8 cellular contexts compared by ENCODE assay signal in the genomic region with DNA sequence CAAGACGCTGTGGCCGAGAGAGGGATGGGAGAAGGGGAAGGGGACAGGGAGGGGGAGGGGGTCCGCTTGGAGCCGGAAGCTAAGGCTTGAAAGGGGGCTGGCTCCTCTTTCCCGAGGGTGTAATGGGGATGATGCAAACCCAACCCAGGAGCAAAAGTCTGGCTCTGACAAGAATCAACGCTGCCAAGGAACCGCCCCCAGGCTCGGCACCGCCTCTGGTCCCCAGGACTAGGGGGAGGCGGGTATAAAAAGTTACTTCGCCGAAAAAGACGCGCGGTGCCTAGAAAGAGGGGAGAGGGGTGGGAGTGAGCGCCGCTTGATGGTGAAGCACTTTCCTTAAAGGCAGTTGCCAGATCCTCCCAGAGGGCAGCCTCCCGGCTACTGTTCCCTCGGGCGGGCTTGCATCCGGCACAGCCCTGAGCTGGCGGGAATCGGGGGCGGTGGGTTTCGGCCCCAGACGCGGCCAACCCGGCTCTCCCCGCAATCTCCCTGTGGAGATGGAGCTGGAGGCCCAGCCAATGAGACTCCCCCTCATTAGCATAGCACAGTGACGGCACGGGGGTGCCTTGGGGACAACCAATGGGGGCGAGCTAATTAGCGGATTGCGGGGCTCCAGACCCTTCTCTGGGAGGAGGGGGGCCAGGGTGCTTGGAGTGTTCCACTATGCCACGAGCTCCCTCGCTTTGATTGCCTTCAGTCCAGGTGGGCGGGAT. TPM values are rescaled to one million over a fixed set of nuclear protein-coding genes. Genes with fewer than 3 reads are reported as not detected.
DNase-seq lines count a peak whose midpoint lies in the region; ATAC-seq and TF ChIP-seq lines count a peak whose summit lies in the region.

A gene (minus strand): TSS at position 40 of the 713 bp plus-strand sequence. CDS start 131 bp downstream, outside the sequence.

- TF ChIP-seq RAD21 in IMR-90 (IDR thresholded peaks at IDR 0.05; ENCODE audit: low read length): no peak

- H3K4me3 ChIP-seq in IMR-90 (ENCODE audit: insufficient read depth, low read depth, low read length) (peak within 1 kb of the TSS; percentile 53), muscle layer of duodenum (ENCODE audit: low read depth in 1 of 2, low read length in 2 of 2) (peak within 1 kb of the TSS; percentile 62 to 81), aorta (ENCODE audit: low read length in 2 of 2) (peak within 1 kb of the TSS; percentile 6 to 41)

- CTCF ChIA-PET in IMR-90 (lab: Yijun Ruan, JAX): interaction anchor here (0.7 kb wide), 1 partner anchor 13 kb away, joined by 3 read pairs; no protein-coding TSS in a partner anchor

- H3K4me2 ChIP-seq in IMR-90 (ENCODE audit: low read depth, low read length): peak within 1 kb of the TSS; percentile 78

- TF ChIP-seq POLR2A in IMR-90 (IDR thresholded peaks at IDR 0.05; ENCODE audit: low read depth, low read length): no peak

- peak within 1 kb of the TSS; percentile 67 for H3K23ac ChIP-seq in IMR-90 (ENCODE audit: low read depth, low read length)

- peak within 1 kb of the TSS; percentile 94 for H2AFZ ChIP-seq in IMR-90 (replicated peaks; ENCODE audit: low read length, poor library complexity)

- no peaks in the 10 kb centered on the region for H3K36me3 ChIP-seq in IMR-90 (ENCODE audit: control insufficient read depth, insufficient read depth, low read length)
- H3K36me3 ChIP-seq in muscle layer of duodenum (ENCODE audit: control insufficient read depth in 1 of 2, insufficient read depth in 2 of 2, low read length in 2 of 2): no peaks in the 10 kb centered on the region
- H3K36me3 ChIP-seq in aorta (ENCODE audit: control insufficient read depth in 1 of 2, insufficient read depth in 2 of 2, low read length in 1 of 2): no peaks in the 10 kb centered on the region

- BruUV-seq in IMR-90 (replicated peaks; lab: Mats Ljungman, UMichigan): no TSS peak

- peak within 1 kb of the TSS; percentile 54; the same call in 1 of the 2 replicates for H2BK120ac ChIP-seq in IMR-90 (ENCODE audit: low read depth, low read length)

- H2AK9ac ChIP-seq in IMR-90 (replicated peaks; ENCODE audit: low read depth, low read length, poor library complexity): peak within 1 kb of the TSS; percentile 89

- peak within 1 kb of the TSS in 1 of 2 experiments; percentile 62; a peak in 2 of 4 replicates for H4K8ac ChIP-seq in IMR-90 (ENCODE audit: low read depth in 2 of 2, low read length in 2 of 2)

- no peaks in the 10 kb centered on the region for H3K79me1 ChIP-seq in IMR-90 (ENCODE audit: low read depth in 1 of 2, low read length in 2 of 2)

- no peak for TF ChIP-seq CTCF in IMR-90 (conservative IDR thresholded peaks at IDR 0.05; ENCODE audit: low read depth, low read length)

- dilution Hi-C loops in IMR-90 (cut with HindIII; ENCODE audit: low sequenced_read_pairs, unreplicated experiment): no loop called here

- H4K20me1 ChIP-seq in IMR-90 (ENCODE audit: insufficient read depth, low read length): no peaks in the 10 kb centered on the region

- peak within 1 kb of the TSS; percentile 22; the same call in 1 of the 2 replicates for H3K18ac ChIP-seq in IMR-90 (ENCODE audit: low read depth, low read length)

- peak; percentile 92 for ATAC-seq in IMR-90 (ENCODE audit: low read depth)
- peak; percentile 84 for ATAC-seq in aorta (ENCODE audit: low FRiP score)

- no peak within 1 kb of the TSS for H2BK5ac ChIP-seq in IMR-90 (ENCODE audit: low read depth, low read length, poor library complexity, severe bottlenecking)

- H3K27me3 ChIP-seq in IMR-90 (ENCODE audit: control insufficient read depth, insufficient read depth, low read length) (no peaks in the 10 kb centered on the region), muscle layer of duodenum (ENCODE audit: low read depth, low read length) (no peaks in the 10 kb centered on the region), aorta (ENCODE audit: control insufficient read depth in 1 of 2, insufficient read depth in 2 of 2, low read length in 1 of 2) (no peaks in the 10 kb centered on the region)

- POLR2A ChIA-PET in IMR-90 (lab: Charles Lee; ENCODE audit: unreplicated experiment): interaction anchor here (0.9 kb wide), 1 partner anchor 28 kb away, joined by 4 read pairs; no protein-coding TSS in a partner anchor

- H3K4me1 ChIP-seq in IMR-90 (ENCODE audit: control insufficient read depth, insufficient read depth, low read length) (no peaks in the 10 kb centered on the region), muscle layer of duodenum (ENCODE audit: control insufficient read depth in 1 of 2, insufficient read depth in 2 of 2, low read length in 2 of 2) (peaks cover 0 to 9% of the 10 kb centered on the region in 2 donors), aorta (ENCODE audit: control insufficient read depth in 1 of 2, insufficient read depth in 2 of 2, low read length in 2 of 2) (peaks cover 0 to 1% of the 10 kb centered on the region in 2 donors)

- peak within 1 kb of the TSS; percentile 5 for H4K91ac ChIP-seq in IMR-90 (ENCODE audit: insufficient read depth, low read depth, low read length)

- H3K9me3 ChIP-seq in IMR-90 (ENCODE audit: control insufficient read depth, insufficient read depth, low read length) (no peaks in the 10 kb centered on the region), muscle layer of duodenum (ENCODE audit: control insufficient read depth in 1 of 2, low read length in 2 of 2) (no peaks in the 10 kb centered on the region), aorta (ENCODE audit: control insufficient read depth, low read length) (no peaks in the 10 kb centered on the region)

- peak within 1 kb of the TSS; percentile 77 for H3K9ac ChIP-seq in IMR-90 (ENCODE audit: low read depth, low read length)

- intact Hi-C loops in IMR-90 (cut with micrococcal nuclease): loop anchor here (5.0 kb wide), 1 partner anchor 44 kb away; a partner anchor contains a TSS
- intact Hi-C loops in aorta (cut with DNase I): no loop called here

- 0% methylated on average over 9 of the region's 37 CpGs; no CpG with 5 or more reads in 1 of the 2 experiments for WGBS in IMR-90 (ENCODE audit: extremely low coverage in 2 of 2, insufficient read length in 1 of 2), 2 experiments
- WGBS in aorta, 2 donors: 1% methylated on average over 36 to 37 of the region's 37 CpGs

- H2BK15ac ChIP-seq in IMR-90 (ENCODE audit: low read depth, low read length): no peak within 1 kb of the TSS; the same call in 2 of the 3 replicates

- DNase-seq in DMS153 treated with DMSO at 0.1 percent for 48 hours (lab: John Stamatoyannopoulos, UW; ENCODE audit: unreplicated experiment) (peak; percentile 67), IMR-90 (peak; percentile 29), T-helper 22 cell (ENCODE audit: low read depth) (peak; percentile 27), fibroblast of peridontal ligament (ENCODE audit: extremely low read depth) (peak; percentile 55), aorta (peak; percentile 66 to 86), COLO668 (lab: John Stamatoyannopoulos, UW; ENCODE audit: unreplicated experiment) (no peak)
- DNase-seq in stimulated activated CD4-positive, alpha-beta T cell treated with anti-CD3 and anti-CD28 coated beads, Interleukin-4, amount 100 ng/mL, for 24 hours: no peak

- H3K56ac ChIP-seq in IMR-90 (ENCODE audit: extremely low read depth, insufficient read depth, low read length): peak within 1 kb of the TSS; percentile 52; the same call in 1 of the 2 replicates

- peak within 1 kb of the TSS; percentile 11; the same call in 1 of the 2 replicates for H4K5ac ChIP-seq in IMR-90 (ENCODE audit: low read depth, low read length)

- peak within 1 kb of the TSS; percentile 88 for H3K14ac ChIP-seq in IMR-90 (replicated peaks; ENCODE audit: low read depth, low read length)

- H3K27ac ChIP-seq in IMR-90 (ENCODE audit: insufficient read depth, low read length) (peak within 1 kb of the TSS; percentile 31; the same call in 1 of the 2 replicates), muscle layer of duodenum (ENCODE audit: low read length) (peak within 1 kb of the TSS; percentile 36), aorta (ENCODE audit: low read depth in 1 of 2, low read length in 2 of 2) (no peak within 1 kb of the TSS)

- no peak within 1 kb of the TSS for H2AK5ac ChIP-seq in IMR-90 (ENCODE audit: low read depth, low read length)

- H3K4ac ChIP-seq in IMR-90 (ENCODE audit: low read depth, low read length): peak within 1 kb of the TSS; percentile 81

- H3K9me1 ChIP-seq in IMR-90 (ENCODE audit: insufficient read depth, low read length): no peaks in the 10 kb centered on the region

- no peak within 1 kb of the TSS for H2BK20ac ChIP-seq in IMR-90 (ENCODE audit: low read depth, low read length)

- in situ Hi-C loops in IMR-90 (cut with MboI; ENCODE audit: low sequenced_read_pairs): no loop called here

TF ChIP-seq in IMR-90, 13 proteins besides CTCF, POLR2A, EP300 and RAD21:
- 0 out of 2 replicates have a peak, but pooled peaks have one; percentile 17 for TF ChIP-seq CEBPB (IDR thresholded peaks at IDR 0.05; ENCODE audit: low read depth, low read length)
- TF ChIP-seq MAZ (IDR thresholded peaks at IDR 0.05; ENCODE audit: borderline replicate concordance, low read depth, low read length): no peak
TF ChIP-seq in IMR-90: peak in this region for 1.

RNA-seq across cellular contexts. Expression of the gene that starts here (rescaled TPM):
- total RNA-seq in IMR-90 (2012; rRNA removed): 0.56 and 0.72 TPM in 2 replicates
- polyA plus RNA-seq in IMR-90 (2012; rRNA removed): 0.17 and 0.22 TPM in 2 replicates
- 0.02 and 0.05 TPM in 2 replicates for polyA plus RNA-seq in IMR-90 (2012; cell fraction: cytosol; rRNA removed)
- 0.10 and 1.3 TPM in 2 replicates for polyA plus RNA-seq in IMR-90 (2012; cell fraction: nucleus; rRNA removed; ENCODE audit: low replicate concordance)
- 10 to 100 TPM; 13.8 to 18.8 TPM for total RNA-seq in aorta
- polyA plus RNA-seq in aorta: 10 to 100 TPM in 1 of 2 donors, 1 to 10 TPM in 1; 3.0 to 23.3 TPM

Comparison
In these comparisons a context has a peak if more than half of its experiments do, and no peak if none do; other contexts are left out.
1. DNase-seq: peak in DMS153 treated with DMSO at 0.1 percent for 48 hours (single experiment), IMR-90 (single experiment), T-helper 22 cell (single experiment), fibroblast of peridontal ligament (single experiment) and aorta (2 of 2); none in COLO668 (single experiment) and stimulated activated CD4-positive, alpha-beta T cell treated with anti-CD3 and anti-CD28 coated beads, Interleukin-4, amount 100 ng/mL, for 24 hours (single experiment).
2. H3K27ac ChIP-seq: peak in IMR-90 (single experiment) and muscle layer of duodenum (single experiment); none in aorta (0 of 2).
3. Peak in every context shown above with its lines, with median percentiles within 50 percentile points of each other: H3K4me3 ChIP-seq.